Comparison of ENCODE assay signal across 18 cellular contexts in genomic region chr1:43423672-43424550, GRCh38. TPM values are rescaled to one million over a fixed set of nuclear protein-coding genes. Genes with fewer than 3 reads are reported as not detected.
DNase-seq lines count a peak whose midpoint lies in the region; ATAC-seq and TF ChIP-seq lines count a peak whose summit lies in the region.
"Had no signal": no experiment of that assay in that cellular context is flagged by ENCODE, and none has a peak within 500 bp of the region (broad histone marks: within the 10 kb centered on the region; RNA-seq: fewer than 3 reads in every experiment).

No MANE protein-coding gene starts in this region.

- POLR2A ChIA-PET in GM10248 (lab: Yijun Ruan, JAX): no interaction called here

- DNase-seq in activated naive CD4-positive, alpha-beta T cell (lab: John Stamatoyannopoulos, UW): no peak
- no peak for DNase-seq in immature natural killer cell
- no peak for DNase-seq in stimulated activated naive CD8-positive, alpha-beta T cell treated with anti-CD3 and anti-CD28 coated beads, Interleukin-15, amount 100 ng/mL, for 72 hours
- no peak for DNase-seq in GM10248 (ENCODE audit: extremely low spot score)
- no peak for DNase-seq in GM20000 (ENCODE audit: low spot score)
- DNase-seq: activated T-cell treated with anti-CD3 and anti-CD28 coated beads, Interleukin-2, amount 50 U/mL, for 4 hours; amygdala; Caco-2; GM23248; hippocampal formation; NCI-H1092 treated with DMSO at 0.1 percent for 48 hours; sigmoid colon; stimulated activated naive CD4-positive, alpha-beta T cell treated with Interleukin-2 at 50 U/mL for 16 hours had no signal

- TF ChIP-seq CTCF in GM10248 (IDR thresholded peaks at IDR 0.05; ENCODE audit: control extremely low read depth, extremely low read depth, low read depth, missing control alignments): no peak
- TF ChIP-seq CTCF in GM20000 (IDR thresholded peaks at IDR 0.05; ENCODE audit: extremely low read depth, missing control alignments): no peak

- H3K4me1 Mint-ChIP-seq in activated naive CD4-positive, alpha-beta T cell treated with anti-CD3 and anti-CD28 coated beads, Interleukin-2, amount 50 U/mL, for 24 hours: peaks cover 6% of the 10 kb centered on the region
- peaks cover 8% of the 10 kb centered on the region for H3K4me1 Mint-ChIP-seq in T-helper 1 cell treated with Interleukin-12 subunit alpha and Interleukin-12 subunit beta and Interleukin-4 antibody, amounts not matched to agents 30 μg/mL and 1 μg/mL, for 36 hours (ENCODE audit: low read depth)
- peaks cover 14% of the 10 kb centered on the region in 2 donors for H3K4me1 Mint-ChIP-seq in immature natural killer cell
- H3K4me1 Mint-ChIP-seq in stimulated activated naive CD8-positive, alpha-beta T cell treated with anti-CD3 and anti-CD28 coated beads, Interleukin-15, amount 100 ng/mL, for 72 hours: no peaks in the 10 kb centered on the region
- H3K4me1 Mint-ChIP-seq: neural progenitor cell had no signal

- H3K27me3 Mint-ChIP-seq in activated naive CD4-positive, alpha-beta T cell treated with anti-CD3 and anti-CD28 coated beads, Interleukin-2, amount 50 U/mL, for 24 hours: no peaks in the 10 kb centered on the region
- no peaks in the 10 kb centered on the region for H3K27me3 Mint-ChIP-seq in T-helper 1 cell treated with Interleukin-12 subunit alpha and Interleukin-12 subunit beta and Interleukin-4 antibody, amounts not matched to agents 30 μg/mL and 1 μg/mL, for 36 hours (ENCODE audit: low read depth)
- H3K27me3 Mint-ChIP-seq in immature natural killer cell (ENCODE audit: low read depth in 3 of 3): peaks cover 0 to 2% (median 2%) of the 10 kb centered on the region in 3 donors
- H3K27me3 Mint-ChIP-seq in stimulated activated naive CD8-positive, alpha-beta T cell treated with anti-CD3 and anti-CD28 coated beads, Interleukin-15, amount 100 ng/mL, for 72 hours: no peaks in the 10 kb centered on the region

- H3K36me3 Mint-ChIP-seq in activated naive CD4-positive, alpha-beta T cell treated with anti-CD3 and anti-CD28 coated beads, Interleukin-2, amount 50 U/mL, for 24 hours: peaks cover 11% of the 10 kb centered on the region
- H3K36me3 Mint-ChIP-seq in T-helper 1 cell treated with Interleukin-12 subunit alpha and Interleukin-12 subunit beta and Interleukin-4 antibody, amounts not matched to agents 30 μg/mL and 1 μg/mL, for 36 hours (ENCODE audit: low read depth): peaks cover 47% of the 10 kb centered on the region
- peaks cover 18 to 61% (median 29%) of the 10 kb centered on the region in 3 donors for H3K36me3 Mint-ChIP-seq in immature natural killer cell

- peak overlapping the region; percentile 19 for H3K27ac Mint-ChIP-seq in activated naive CD4-positive, alpha-beta T cell treated with anti-CD3 and anti-CD28 coated beads, Interleukin-2, amount 50 U/mL, for 24 hours
- H3K27ac Mint-ChIP-seq in T-helper 1 cell treated with Interleukin-12 subunit alpha and Interleukin-12 subunit beta and Interleukin-4 antibody, amounts not matched to agents 30 μg/mL and 1 μg/mL, for 36 hours: peak overlapping the region; percentile 74
- H3K27ac Mint-ChIP-seq in immature natural killer cell: peak overlapping the region; percentile 61 to 86 (median 79)
- H3K27ac Mint-ChIP-seq in stimulated activated naive CD8-positive, alpha-beta T cell treated with anti-CD3 and anti-CD28 coated beads, Interleukin-15, amount 100 ng/mL, for 72 hours: peak overlapping the region; percentile 67 to 82
- H3K27ac Mint-ChIP-seq: neural progenitor cell had no signal

- CTCF ChIA-PET in GM10248 (lab: Yijun Ruan, JAX): interaction anchor here (2.7 kb wide), 1 partner anchor 9 kb away, joined by 11 read pairs; no protein-coding TSS in a partner anchor

- no peak overlapping the region for H3K4me3 Mint-ChIP-seq in activated naive CD4-positive, alpha-beta T cell treated with anti-CD3 and anti-CD28 coated beads, Interleukin-2, amount 50 U/mL, for 24 hours
- no peak overlapping the region for H3K4me3 Mint-ChIP-seq in T-helper 1 cell treated with Interleukin-12 subunit alpha and Interleukin-12 subunit beta and Interleukin-4 antibody, amounts not matched to agents 30 μg/mL and 1 μg/mL, for 36 hours
- no peak overlapping the region for H3K4me3 Mint-ChIP-seq in immature natural killer cell
- H3K4me3 Mint-ChIP-seq in stimulated activated naive CD8-positive, alpha-beta T cell treated with anti-CD3 and anti-CD28 coated beads, Interleukin-15, amount 100 ng/mL, for 72 hours: no peak overlapping the region
- H3K4me3 Mint-ChIP-seq: activated T-cell treated with anti-CD3 and anti-CD28 coated beads, Interleukin-2, amount 50 U/mL, for 4 hours; neural progenitor cell had no signal

- peak; percentile 68 for ATAC-seq in stimulated activated naive CD8-positive, alpha-beta T cell treated with anti-CD3 and anti-CD28 coated beads, Interleukin-15, amount 100 ng/mL, for 72 hours
- no peak for ATAC-seq in SK-N-SH treated with all-trans-retinoic acid at 6 μM for 48 hours
- ATAC-seq: HepG2 had no signal

- no peaks in the 10 kb centered on the region for H3K9me3 Mint-ChIP-seq in activated naive CD4-positive, alpha-beta T cell treated with anti-CD3 and anti-CD28 coated beads, Interleukin-2, amount 50 U/mL, for 24 hours
- no peaks in the 10 kb centered on the region for H3K9me3 Mint-ChIP-seq in T-helper 1 cell treated with Interleukin-12 subunit alpha and Interleukin-12 subunit beta and Interleukin-4 antibody, amounts not matched to agents 30 μg/mL and 1 μg/mL, for 36 hours
- no peaks in the 10 kb centered on the region for H3K9me3 Mint-ChIP-seq in immature natural killer cell
- no peaks in the 10 kb centered on the region for H3K9me3 Mint-ChIP-seq in stimulated activated naive CD8-positive, alpha-beta T cell treated with anti-CD3 and anti-CD28 coated beads, Interleukin-15, amount 100 ng/mL, for 72 hours
- H3K9me3 Mint-ChIP-seq: activated T-cell treated with anti-CD3 and anti-CD28 coated beads, Interleukin-2, amount 50 U/mL, for 4 hours; neural progenitor cell had no signal

TF ChIP-seq in SK-N-SH treated with all-trans-retinoic acid at 6 μM for 48 hours, 23 proteins besides CTCF, POLR2A, EP300 and RAD21:
- no peak for TF ChIP-seq TOX (CRISPR knock-in tag; IDR thresholded peaks at IDR 0.05; ENCODE audit: borderline replicate concordance)
- TF ChIP-seq BACH2 (CRISPR knock-in tag; IDR thresholded peaks at IDR 0.05; ENCODE audit: borderline replicate concordance): no peak
- no peak for TF ChIP-seq ARNTL (CRISPR knock-in tag; IDR thresholded peaks at IDR 0.05; ENCODE audit: borderline replicate concordance, low read depth)
- no peak for TF ChIP-seq ZFP30 (CRISPR knock-in tag; IDR thresholded peaks at IDR 0.05)
- no peak for TF ChIP-seq RARB (CRISPR knock-in tag; IDR thresholded peaks at IDR 0.05)
- no peak for TF ChIP-seq ISL1 (CRISPR knock-in tag; IDR thresholded peaks at IDR 0.05)
- no peak for TF ChIP-seq POU6F1 (CRISPR knock-in tag; IDR thresholded peaks at IDR 0.05; ENCODE audit: borderline replicate concordance, low read depth)
- TF ChIP-seq, protein P1, sequence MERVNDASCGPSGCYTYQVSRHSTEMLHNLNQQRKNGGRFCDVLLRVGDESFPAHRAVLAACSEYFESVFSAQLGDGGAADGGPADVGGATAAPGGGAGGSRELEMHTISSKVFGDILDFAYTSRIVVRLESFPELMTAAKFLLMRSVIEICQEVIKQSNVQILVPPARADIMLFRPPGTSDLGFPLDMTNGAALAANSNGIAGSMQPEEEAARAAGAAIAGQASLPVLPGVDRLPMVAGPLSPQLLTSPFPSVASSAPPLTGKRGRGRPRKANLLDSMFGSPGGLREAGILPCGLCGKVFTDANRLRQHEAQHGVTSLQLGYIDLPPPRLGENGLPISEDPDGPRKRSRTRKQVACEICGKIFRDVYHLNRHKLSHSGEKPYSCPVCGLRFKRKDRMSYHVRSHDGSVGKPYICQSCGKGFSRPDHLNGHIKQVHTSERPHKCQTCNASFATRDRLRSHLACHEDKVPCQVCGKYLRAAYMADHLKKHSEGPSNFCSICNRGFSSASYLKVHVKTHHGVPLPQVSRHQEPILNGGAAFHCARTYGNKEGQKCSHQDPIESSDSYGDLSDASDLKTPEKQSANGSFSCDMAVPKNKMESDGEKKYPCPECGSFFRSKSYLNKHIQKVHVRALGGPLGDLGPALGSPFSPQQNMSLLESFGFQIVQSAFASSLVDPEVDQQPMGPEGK (CRISPR knock-in tag; IDR thresholded peaks at IDR 0.05; ENCODE audit: borderline replicate concordance): no peak
- no peak for TF ChIP-seq ESRRG (CRISPR knock-in tag; IDR thresholded peaks at IDR 0.05)
- no peak for TF ChIP-seq GLIS3 (CRISPR knock-in tag; IDR thresholded peaks at IDR 0.05)
- no peak for TF ChIP-seq OSR1 (CRISPR knock-in tag; IDR thresholded peaks at IDR 0.05)

RNA-seq across cellular contexts. Expression of gene HYI, which starts 29.8 kb away (rescaled TPM):
- 1 to 10 TPM; 1.6 to 8.3 (median 4.5) TPM for polyA plus RNA-seq in immature natural killer cell
- polyA plus RNA-seq: HepG2 had no signal

RNA-seq across cellular contexts. Expression of gene SZT2, which starts 34.2 kb away (rescaled TPM):
- 1 to 10 TPM; 3.4 to 8.3 (median 4.5) TPM for polyA plus RNA-seq in immature natural killer cell

RNA-seq across cellular contexts. Expression of gene MED8, which starts 34.3 kb away (rescaled TPM):
- polyA plus RNA-seq in immature natural killer cell: 10 to 100 TPM; 24.8 to 43.3 (median 31.4) TPM

RNA-seq across cellular contexts. Expression of gene ELOVL1, which starts 56.1 kb away (rescaled TPM):
- polyA plus RNA-seq in immature natural killer cell: 100 to 1,000 TPM in 2 of 3 donors, 10 to 100 TPM in 1; 99.8 to 189 (median 113) TPM

Comparison
In these comparisons a context has a peak if more than half of its experiments do, and no peak if none do; other contexts are left out.
1. H3K27ac Mint-ChIP-seq: peak in every context shown above with its lines; median percentile 79 in immature natural killer cell; 74 in stimulated activated naive CD8-positive, alpha-beta T cell treated with anti-CD3 and anti-CD28 coated beads, Interleukin-15, amount 100 ng/mL, for 72 hours; 74 in T-helper 1 cell treated with Interleukin-12 subunit alpha and Interleukin-12 subunit beta and Interleukin-4 antibody, amounts not matched to agents 30 μg/mL and 1 μg/mL, for 36 hours; 19 in activated naive CD4-positive, alpha-beta T cell treated with anti-CD3 and anti-CD28 coated beads, Interleukin-2, amount 50 U/mL, for 24 hours.